9 cellular contexts compared by ENCODE assay signal in the genomic region with DNA sequence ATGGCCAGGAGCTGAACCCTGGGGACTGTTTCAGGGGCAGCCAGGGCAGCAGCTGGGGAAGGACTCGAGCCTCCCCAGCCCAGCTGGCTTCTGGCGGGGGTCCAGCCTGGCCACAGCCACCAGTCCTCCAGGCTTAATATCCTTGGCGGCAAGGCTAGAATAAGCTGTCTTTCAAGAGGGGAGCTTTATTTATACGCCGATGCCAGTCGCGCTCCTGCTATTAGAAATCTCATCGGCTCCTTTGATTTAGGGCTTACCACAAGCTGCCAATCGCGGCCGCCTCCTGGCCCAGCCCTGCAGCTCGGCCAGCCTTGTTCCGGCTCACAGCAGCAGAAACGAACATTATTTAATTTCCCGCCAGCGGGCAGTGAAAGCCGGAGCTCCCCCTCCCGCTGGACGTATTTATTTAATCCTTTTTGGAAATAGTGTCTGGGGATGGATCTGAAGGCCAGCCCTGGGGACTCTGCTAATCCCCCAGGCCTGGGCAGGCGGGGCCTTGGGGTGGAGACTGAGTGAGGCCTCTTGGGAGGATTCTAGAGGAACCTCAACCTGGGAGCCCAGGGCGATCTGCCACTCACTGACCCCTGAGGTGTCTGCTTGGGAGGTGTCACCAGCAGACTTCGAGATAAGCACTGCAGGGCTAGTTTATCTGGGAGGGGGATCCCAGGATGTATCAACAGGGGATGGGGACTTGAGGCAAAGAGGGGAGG.
DNase-seq lines count a peak whose midpoint lies in the region; TF ChIP-seq lines count a peak whose summit lies in the region.
"Had no signal": no experiment of that assay in that cellular context is flagged by ENCODE, and none has a peak within 500 bp of the region (broad histone marks: within the 10 kb centered on the region; RNA-seq: fewer than 3 reads in every experiment).

No MANE protein-coding gene starts in this region.

- 10% methylated on average over 15 of the region's 22 CpGs for WGBS in suprapubic skin
- WGBS in smooth muscle cell (ENCODE audit: low lambda C conversion rate): 68% methylated on average over 22 of the region's 22 CpGs

- no peaks in the 10 kb centered on the region for H3K36me3 ChIP-seq in suprapubic skin
- H3K36me3 ChIP-seq in vagina: no peaks in the 10 kb centered on the region
- no peaks in the 10 kb centered on the region for H3K36me3 ChIP-seq in smooth muscle cell (ENCODE audit: low read depth)

- H3K9ac ChIP-seq in smooth muscle cell (ENCODE audit: low read depth): no peak overlapping the region

- no peak overlapping the region for H2AFZ ChIP-seq in smooth muscle cell (ENCODE audit: low read depth)

- intact Hi-C loops in vagina (cut with DNase I): no loop called here

- no peak overlapping the region for H3K4me2 ChIP-seq in smooth muscle cell

- no peaks in the 10 kb centered on the region for H3K79me2 ChIP-seq in smooth muscle cell (ENCODE audit: low read depth)

- H3K4me1 ChIP-seq in suprapubic skin (peaks cover 11% of the 10 kb centered on the region), vagina (peaks cover 18% of the 10 kb centered on the region), smooth muscle cell (ENCODE audit: low read depth) (peaks cover 20% of the 10 kb centered on the region)

- H3K27me3 ChIP-seq in suprapubic skin (peaks cover 8% of the 10 kb centered on the region), vagina (no peaks in the 10 kb centered on the region), smooth muscle cell (ENCODE audit: low read depth) (peaks cover 7% of the 10 kb centered on the region)

- TF ChIP-seq POLR2A in suprapubic skin (IDR thresholded peaks at IDR 0.05) (no peak), vagina (IDR thresholded peaks at IDR 0.05) (no peak)

- H3K4me3 ChIP-seq in suprapubic skin: peak overlapping the region; percentile 14
- no peak overlapping the region for H3K4me3 ChIP-seq in vagina
- H3K4me3 ChIP-seq in smooth muscle cell: no peak overlapping the region

- DNase-seq in NCI-H146 (lab: John Stamatoyannopoulos, UW) (peak; percentile 41), NCI-H146 treated with DMSO at 0.1 percent for 48 hours (lab: John Stamatoyannopoulos, UW; ENCODE audit: unreplicated experiment) (no peak), SK-N-DZ (ENCODE audit: low spot score) (peak; percentile 24), iris pigment epithelial cell (ENCODE audit: low read depth) (peak; percentile 38), suprapubic skin (ENCODE audit: low spot score in 2 of 2) (no peak), vagina (ENCODE audit: extremely low spot score in 2 of 2) (no peak), smooth muscle cell (lab: John Stamatoyannopoulos, UW; ENCODE audit: unreplicated experiment) (no peak), NCI-H1048 (lab: John Stamatoyannopoulos, UW) (no peak)
- DNase-seq: activated effector memory CD4-positive, alpha-beta T cell treated with anti-CD3 and anti-CD28 coated beads, Interleukin-2, amount 50 U/mL, for 16 hours had no signal

- H3K27ac ChIP-seq in suprapubic skin (no peak overlapping the region), vagina (no peak overlapping the region), smooth muscle cell (ENCODE audit: low read depth) (no peak overlapping the region)

- TF ChIP-seq CTCF in suprapubic skin (IDR thresholded peaks at IDR 0.05) (no peak), vagina (IDR thresholded peaks at IDR 0.05) (no peak), smooth muscle cell (IDR thresholded peaks at IDR 0.05; ENCODE audit: borderline replicate concordance, insufficient read depth, poor library complexity, severe bottlenecking) (no peak)

- no peaks in the 10 kb centered on the region for H3F3A ChIP-seq in smooth muscle cell (ENCODE audit: low read depth)

- no peak for TF ChIP-seq EP300 in suprapubic skin (IDR thresholded peaks at IDR 0.05)

- H4K20me1 ChIP-seq in smooth muscle cell (ENCODE audit: low read depth): no peaks in the 10 kb centered on the region

- no peaks in the 10 kb centered on the region for H3K9me3 ChIP-seq in suprapubic skin
- no peaks in the 10 kb centered on the region for H3K9me3 ChIP-seq in vagina
- no peaks in the 10 kb centered on the region for H3K9me3 ChIP-seq in smooth muscle cell (replicated peaks; ENCODE audit: low read depth)

Comparison
In these comparisons a context has a peak if more than half of its experiments do, and no peak if none do; other contexts are left out.
1. DNase-seq: peak in NCI-H146 (single experiment), SK-N-DZ (single experiment) and iris pigment epithelial cell (single experiment); none in NCI-H146 treated with DMSO at 0.1 percent for 48 hours (single experiment), suprapubic skin (0 of 2), vagina (0 of 2), smooth muscle cell (single experiment) and NCI-H1048 (single experiment).